ENCODE assay signal across 8 cellular contexts in the genomic region with DNA sequence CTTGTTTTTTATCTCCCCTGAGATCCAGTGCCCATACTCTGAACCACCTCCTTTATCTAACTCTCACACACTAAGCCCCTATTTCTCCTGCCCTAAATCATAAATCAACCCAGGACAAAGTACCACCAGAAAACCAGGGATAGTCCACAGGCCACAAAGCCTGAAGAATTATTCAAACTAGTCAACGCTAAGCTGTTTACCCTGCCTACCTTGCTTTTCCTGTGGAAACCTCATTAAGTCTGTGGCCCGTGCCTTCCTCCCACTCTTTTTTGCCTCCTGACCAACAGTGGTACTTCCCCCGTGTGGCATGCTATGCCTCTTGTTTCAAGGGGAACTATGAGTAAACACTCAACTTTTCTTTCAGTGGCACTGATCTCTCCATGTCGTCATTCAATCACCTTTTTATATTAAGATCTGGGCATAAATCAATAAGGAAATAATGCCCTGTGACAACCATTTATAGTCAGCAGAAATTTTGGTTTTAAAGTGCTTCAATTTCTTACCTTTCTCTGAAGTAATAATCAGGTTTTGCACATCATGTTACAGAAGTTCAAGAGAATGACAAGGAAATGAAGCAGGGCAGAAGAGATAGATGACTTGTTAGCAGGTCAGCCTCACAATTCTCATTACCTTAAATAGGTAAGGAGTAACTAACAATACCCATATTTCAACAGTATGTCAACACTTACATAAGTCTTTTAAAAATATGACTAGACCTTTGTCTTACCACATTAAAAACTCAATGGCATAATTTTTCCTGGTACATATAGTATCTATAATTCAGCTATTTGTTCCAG. TPM values are rescaled to one million over a fixed set of nuclear protein-coding genes. Genes with fewer than 3 reads are reported as not detected.
DNase-seq lines count a peak whose midpoint lies in the region; ATAC-seq and TF ChIP-seq lines count a peak whose summit lies in the region.

No MANE protein-coding gene starts in this region.

- H3K36me3 ChIP-seq in GM23338 (ENCODE audit: insufficient read depth) (no peaks in the 10 kb centered on the region), trophoblast cell (ENCODE audit: control insufficient read depth in 1 of 2, insufficient read depth in 2 of 2, low read length in 2 of 2) (peaks cover 2 to 5% of the 10 kb centered on the region in 2 experiments)

- no peaks in the 10 kb centered on the region; the same call in 2 of the 3 replicates for H3K36me3 Mint-ChIP-seq in GM23338 (ENCODE audit: low read depth)
- peaks cover 30% of the 10 kb centered on the region for H3K36me3 Mint-ChIP-seq in activated T-helper 2 cell treated with anti-CD3 and anti-CD28 coated beads, Interferon-gamma antibody, Interleukin-2, Interleukin-4, amounts not matched to agents 10 μg/mL and 5 μg/mL and 100 μg/mL, durations not matched to agents 14 hours and 24 hours and 36 hours (ENCODE audit: low read depth)

- H3K18ac ChIP-seq in trophoblast cell (ENCODE audit: low read length): no peak overlapping the region

- H3K9ac ChIP-seq in trophoblast cell (ENCODE audit: low read length): no peak overlapping the region

- no peak overlapping the region for H4K8ac ChIP-seq in trophoblast cell (ENCODE audit: low read depth, low read length)

- WGBS in trophoblast cell (ENCODE audit: extremely low coverage, insufficient coverage, insufficient read length): no CpG with 5 or more reads among the region's 4 CpGs

- no peak overlapping the region for H3K14ac ChIP-seq in trophoblast cell (ENCODE audit: low read length)

- ATAC-seq in GM23338 (no peak), left lobe of liver (no peak)

- H4K12ac ChIP-seq in trophoblast cell (ENCODE audit: low read depth, low read length): no peak overlapping the region

- no peak overlapping the region for H3K4me3 Mint-ChIP-seq in GM23338
- H3K4me3 Mint-ChIP-seq in activated T-helper 2 cell treated with anti-CD3 and anti-CD28 coated beads, Interferon-gamma antibody, Interleukin-2, Interleukin-4, amounts not matched to agents 10 μg/mL and 5 μg/mL and 100 μg/mL, durations not matched to agents 14 hours and 24 hours and 36 hours (ENCODE audit: low read depth): peak overlapping the region; percentile 57

- H3K27ac ChIP-seq in GM23338 (ENCODE audit: low read depth): no peak overlapping the region
- no peak overlapping the region for H3K27ac ChIP-seq in trophoblast cell (ENCODE audit: low read depth, low read length)

- no peaks in the 10 kb centered on the region for H3K9me2 ChIP-seq in GM23338 (ENCODE audit: insufficient read depth)

- H3K27me3 ChIP-seq in GM23338 (ENCODE audit: insufficient read depth): no peaks in the 10 kb centered on the region
- H3K27me3 ChIP-seq in trophoblast cell (ENCODE audit: insufficient read depth, low read length): no peaks in the 10 kb centered on the region

- H3K9me3 Mint-ChIP-seq in GM23338: no peaks in the 10 kb centered on the region
- no peaks in the 10 kb centered on the region for H3K9me3 Mint-ChIP-seq in activated T-helper 2 cell treated with anti-CD3 and anti-CD28 coated beads, Interferon-gamma antibody, Interleukin-2, Interleukin-4, amounts not matched to agents 10 μg/mL and 5 μg/mL and 100 μg/mL, durations not matched to agents 14 hours and 24 hours and 36 hours

- H3K4me1 Mint-ChIP-seq in GM23338: no peaks in the 10 kb centered on the region; the same call in 2 of the 3 replicates
- H3K4me1 Mint-ChIP-seq in activated T-helper 2 cell treated with anti-CD3 and anti-CD28 coated beads, Interferon-gamma antibody, Interleukin-2, Interleukin-4, amounts not matched to agents 10 μg/mL and 5 μg/mL and 100 μg/mL, durations not matched to agents 14 hours and 24 hours and 36 hours (ENCODE audit: low read depth): peaks cover 37% of the 10 kb centered on the region

- no peak overlapping the region for H3K23ac ChIP-seq in trophoblast cell (ENCODE audit: low read length)

- H3K27me3 Mint-ChIP-seq in GM23338 (ENCODE audit: insufficient read depth, low read depth, poor library complexity): no peaks in the 10 kb centered on the region
- no peaks in the 10 kb centered on the region for H3K27me3 Mint-ChIP-seq in activated T-helper 2 cell treated with anti-CD3 and anti-CD28 coated beads, Interferon-gamma antibody, Interleukin-2, Interleukin-4, amounts not matched to agents 10 μg/mL and 5 μg/mL and 100 μg/mL, durations not matched to agents 14 hours and 24 hours and 36 hours (ENCODE audit: low read depth)

- H3K4ac ChIP-seq in trophoblast cell (ENCODE audit: low read depth, low read length): no peak overlapping the region

- H2BK5ac ChIP-seq in trophoblast cell (ENCODE audit: low read depth, low read length, poor library complexity): no peak overlapping the region

- H3K4me2 ChIP-seq in GM23338: no peak overlapping the region
- no peak overlapping the region for H3K4me2 ChIP-seq in trophoblast cell (ENCODE audit: low read length)

- H4K91ac ChIP-seq in trophoblast cell (ENCODE audit: low read depth, low read length): no peak overlapping the region

- H3K79me2 ChIP-seq in GM23338 (replicated peaks; ENCODE audit: insufficient read depth): peaks cover 32% of the 10 kb centered on the region
- no peaks in the 10 kb centered on the region for H3K79me2 ChIP-seq in trophoblast cell (ENCODE audit: control insufficient read depth, insufficient read depth, low read length, poor library complexity)

- no peak for TF ChIP-seq CTCF in GM23338 (conservative IDR thresholded peaks at IDR 0.05; ENCODE audit: low read depth in 2 of 2)

- intact Hi-C loops in activated T-helper 2 cell treated with anti-CD3 and anti-CD28 coated beads, Interferon-gamma antibody, Interleukin-2, Interleukin-4, amounts not matched to agents 10 μg/mL and 5 μg/mL and 100 μg/mL, durations not matched to agents 14 hours and 24 hours and 36 hours (cut with micrococcal nuclease): loop anchor here (1.0 kb wide), 1 partner anchor 32 kb away; a partner anchor contains a TSS

- DNase-seq in GM23338 (ENCODE audit: low spot score) (no peak), trophoblast cell (no peak), left lobe of liver (ENCODE audit: low spot score) (no peak), EL (no peak), nucleus accumbens (lab: John Stamatoyannopoulos, UW) (no peak)
- DNase-seq in NK-92 treated with Interleukin-12 subunit alpha and Interleukin-12 subunit beta, amount 100 ng/mL, for 24 hours (lab: John Stamatoyannopoulos, UW): peak; percentile 65
- peak; percentile 20 for DNase-seq in activated T-helper 2 cell treated with anti-CD3 and anti-CD28 coated beads, Interferon-gamma antibody, Interleukin-2, Interleukin-4, amounts not matched to agents 10 μg/mL and 5 μg/mL and 100 μg/mL, durations not matched to agents 14 hours and 24 hours and 36 hours (ENCODE audit: low spot score)
- DNase-seq in stimulated activated CD4-positive, alpha-beta T cell treated with anti-CD3 and anti-CD28 coated beads, Interleukin-2, amount 100 ng/mL, for 24 hours: peak; percentile 63 to 68

- no peak overlapping the region for H2AK5ac ChIP-seq in trophoblast cell (ENCODE audit: low read length)

- no peak overlapping the region for H2BK12ac ChIP-seq in trophoblast cell (ENCODE audit: low read length)

- no peaks in the 10 kb centered on the region for H3K9me3 ChIP-seq in trophoblast cell (ENCODE audit: insufficient read depth, low read depth, low read length)

- H3K4me3 ChIP-seq in GM23338: no peak overlapping the region
- no peak overlapping the region for H3K4me3 ChIP-seq in trophoblast cell (ENCODE audit: low read depth, low read length)

- H2BK120ac ChIP-seq in trophoblast cell (ENCODE audit: insufficient read depth, low read length, poor library complexity): no peak overlapping the region

- no peaks in the 10 kb centered on the region for H3F3A ChIP-seq in GM23338 (replicated peaks; ENCODE audit: low read depth)

- no peaks in the 10 kb centered on the region for H3K79me1 ChIP-seq in trophoblast cell (ENCODE audit: low read length)

- H2AFZ ChIP-seq in GM23338: no peak overlapping the region
- no peak overlapping the region for H2AFZ ChIP-seq in trophoblast cell (ENCODE audit: insufficient read depth, low read length, poor library complexity)

- 0 out of 2 replicates have a peak, but pooled peaks cover 6% of the 10 kb centered on the region for H4K20me1 ChIP-seq in GM23338 (replicated peaks; ENCODE audit: insufficient read depth)

- H3K4me1 ChIP-seq in GM23338 (ENCODE audit: insufficient read depth) (no peaks in the 10 kb centered on the region), trophoblast cell (ENCODE audit: control insufficient read depth in 1 of 2, insufficient read depth in 2 of 2, low read length in 2 of 2) (no peaks in the 10 kb centered on the region)

- H3K27ac Mint-ChIP-seq in GM23338: peak overlapping the region; percentile 21; the same call in 1 of the 2 replicates
- H3K27ac Mint-ChIP-seq in activated T-helper 2 cell treated with anti-CD3 and anti-CD28 coated beads, Interferon-gamma antibody, Interleukin-2, Interleukin-4, amounts not matched to agents 10 μg/mL and 5 μg/mL and 100 μg/mL, durations not matched to agents 14 hours and 24 hours and 36 hours: peak overlapping the region; percentile 86

TF ChIP-seq in GM23338, 12 proteins besides CTCF, POLR2A, EP300 and RAD21 (continues in another document):
- TF ChIP-seq EZH2phosphoT487 (IDR thresholded peaks at IDR 0.05; ENCODE audit: unreplicated experiment) (no peak), ZNF114 (CRISPR knock-in tag; IDR thresholded peaks at IDR 0.05) (no peak), EZH2 (IDR thresholded peaks at IDR 0.05; ENCODE audit: low read depth, unreplicated experiment) (no peak), CREB1 (CRISPR knock-in tag; IDR thresholded peaks at IDR 0.05; ENCODE audit: low read depth) (no peak)

RNA-seq across cellular contexts. Expression of a gene that starts 32.1 kb away (rescaled TPM):
- 25.5 and 33.6 TPM in 2 replicates for total RNA-seq in GM23338 (2014; rRNA removed; shearing (Covaris generic))
- 10.9 and 12.5 TPM in 2 replicates for polyA plus RNA-seq in GM23338 (2016; fragmentation: Nextera tagmentation; extraction: Ambion mirVana)
- 27.5 and 30.9 TPM in 2 replicates for total RNA-seq in activated T-helper 2 cell treated with anti-CD3 and anti-CD28 coated beads, Interferon-gamma antibody, Interleukin-2, Interleukin-4, amounts not matched to agents 10 μg/mL and 5 μg/mL and 100 μg/mL, durations not matched to agents 14 hours and 24 hours and 36 hours
- polyA plus RNA-seq in trophoblast cell (2013): 13.4 and 13.5 TPM in 2 replicates
- 6.9 TPM for total RNA-seq in left lobe of liver

Comparison
In these comparisons a context has a peak if more than half of its experiments do, and no peak if none do; other contexts are left out.
1. DNase-seq: peak in NK-92 treated with Interleukin-12 subunit alpha and Interleukin-12 subunit beta, amount 100 ng/mL, for 24 hours (single experiment), activated T-helper 2 cell treated with anti-CD3 and anti-CD28 coated beads, Interferon-gamma antibody, Interleukin-2, Interleukin-4, amounts not matched to agents 10 μg/mL and 5 μg/mL and 100 μg/mL, durations not matched to agents 14 hours and 24 hours and 36 hours (single experiment) and stimulated activated CD4-positive, alpha-beta T cell treated with anti-CD3 and anti-CD28 coated beads, Interleukin-2, amount 100 ng/mL, for 24 hours (2 of 2); none in GM23338 (single experiment), trophoblast cell (0 of 2), left lobe of liver (single experiment), EL (single experiment) and nucleus accumbens (0 of 56).